24 cellular contexts compared by ENCODE assay signal in the genomic region with DNA sequence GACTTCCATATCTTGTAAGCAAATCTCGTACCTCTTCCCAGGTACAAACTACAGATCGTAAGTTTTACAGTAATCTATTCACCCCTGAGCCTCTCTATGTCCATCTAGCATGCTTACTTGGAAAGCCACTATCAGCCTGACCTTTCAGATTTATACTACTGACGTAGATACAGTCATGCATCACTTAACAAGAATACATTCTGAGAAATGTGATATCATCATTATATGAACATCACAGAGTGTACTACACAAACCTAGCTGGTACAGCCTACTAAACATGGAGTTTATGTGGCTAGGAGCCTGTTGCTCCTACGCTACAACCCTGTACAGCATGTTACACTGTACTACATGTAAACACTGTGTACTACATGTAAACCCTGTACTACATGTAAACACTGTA.
"Had no signal": no experiment of that assay in that cellular context is flagged by ENCODE, and none has a peak within 500 bp of the region (broad histone marks: within the 10 kb centered on the region; RNA-seq: fewer than 3 reads in every experiment).

No MANE protein-coding gene starts in this region.

- DNase-seq: activated CD4-positive, alpha-beta T cell treated with anti-CD3 and anti-CD28 coated beads for 1 hour; activated CD4-positive, alpha-beta T cell treated with anti-CD3 and anti-CD28 coated beads, Interleukin-2, amount 10 ng/mL, durations not matched to agents 7 days and 5 days; activated CD8-positive, alpha-beta T cell treated with anti-CD3 and anti-CD28 coated beads for 36 hours; activated gamma-delta T cell treated with Interleukin-2 at 50 U/mL for 16 hours; activated naive CD4-positive, alpha-beta T cell treated with anti-CD3 and anti-CD28 coated beads, Interleukin-2, amount 50 U/mL, for 16 hours; activated T-cell treated with anti-CD3 and anti-CD28 coated beads, Interleukin-2, amount 50 U/mL, for 4 hours; amniotic stem cell; foreskin melanocyte; left lung; mucosa of descending colon; stimulated activated CD4-positive, alpha-beta T cell treated with anti-CD3 and anti-CD28 coated beads, Interleukin-2, amount 100 ng/mL, for 24 hours; stimulated activated naive B cell treated with anti-CD40 and anti-IgM and Interleukin-4, amounts not matched to agents 10 μg/mL and 1 μg/mL and 100 μg/mL, for 72 hours; transverse colon had no signal

- H3K27me3 ChIP-seq: breast epithelium, esophagus muscularis mucosa, left lung, right atrium auricular region, suprapubic skin, transverse colon had no signal

- H3K9me3 ChIP-seq: breast epithelium, esophagus muscularis mucosa, left lung, mucosa of descending colon, right atrium auricular region, suprapubic skin, transverse colon had no signal

- H3K27ac ChIP-seq: breast epithelium, esophagus muscularis mucosa, left lung, right atrium auricular region, suprapubic skin, transverse colon had no signal

- H3K4me2 ChIP-seq: smooth muscle cell had no signal

- H3K4me1 ChIP-seq: breast epithelium, esophagus muscularis mucosa, left lung, right atrium auricular region, suprapubic skin, transverse colon had no signal

- H3K27ac Mint-ChIP-seq: activated CD4-positive, alpha-beta T cell treated with anti-CD3 and anti-CD28 coated beads, Interleukin-2, amount 10 ng/mL, durations not matched to agents 7 days and 5 days; activated CD8-positive, alpha-beta T cell treated with anti-CD3 and anti-CD28 coated beads for 36 hours; activated T-helper 17 cell treated with anti-CD3 and anti-CD28 coated beads, Interleukin-2, amount 50 U/mL, for 72 hours; dendritic cell treated with granulocyte-macrophage colony-stimulating factor and Interleukin-4, amounts not matched to agents 40 ng/mL and 50 ng/mL, for 4 days; natural killer cell treated with Interleukin-12 subunit alpha and Interleukin-12 subunit beta and Interleukin-15 and Interleukin-18, amount 100 ng/mL, for 72 hours; stimulated activated naive B cell treated with anti-CD40 and anti-IgM and Interleukin-4, amounts not matched to agents 10 μg/mL and 1 μg/mL and 100 μg/mL, for 72 hours; WTC11 had no signal

- H3K36me3 Mint-ChIP-seq: natural killer cell treated with Interleukin-12 subunit alpha and Interleukin-12 subunit beta and Interleukin-15 and Interleukin-18, amount 100 ng/mL, for 72 hours; stimulated activated naive B cell treated with anti-CD40 and anti-IgM and Interleukin-4, amounts not matched to agents 10 μg/mL and 1 μg/mL and 100 μg/mL, for 72 hours; WTC11 had no signal

- H3K4me3 ChIP-seq: breast epithelium, esophagus muscularis mucosa, left lung, mucosa of descending colon, right atrium auricular region, smooth muscle cell, suprapubic skin, transverse colon had no signal

- H3K4me1 Mint-ChIP-seq: activated CD4-positive, alpha-beta T cell treated with anti-CD3 and anti-CD28 coated beads, Interleukin-2, amount 10 ng/mL, durations not matched to agents 7 days and 5 days; activated T-helper 17 cell treated with anti-CD3 and anti-CD28 coated beads, Interleukin-2, amount 50 U/mL, for 72 hours; central memory CD8-positive, alpha-beta T cell; stimulated activated naive B cell treated with anti-CD40 and anti-IgM and Interleukin-4, amounts not matched to agents 10 μg/mL and 1 μg/mL and 100 μg/mL, for 72 hours; WTC11 had no signal

- ATAC-seq: activated CD8-positive, alpha-beta T cell treated with anti-CD3 and anti-CD28 coated beads for 36 hours; activated T-cell treated with anti-CD3 and anti-CD28 coated beads, Interleukin-2, amount 50 U/mL, for 4 hours; activated T-helper 17 cell treated with anti-CD3 and anti-CD28 coated beads, Interleukin-2, amount 50 U/mL, for 72 hours; left lung; mucosa of descending colon; natural killer cell treated with Interleukin-12 subunit alpha and Interleukin-12 subunit beta and Interleukin-15 and Interleukin-18, amount 100 ng/mL, for 72 hours; stimulated activated naive B cell treated with anti-CD40 and anti-IgM and Interleukin-4, amounts not matched to agents 10 μg/mL and 1 μg/mL and 100 μg/mL, for 72 hours; WTC11 had no signal

- H3K27me3 Mint-ChIP-seq: activated CD4-positive, alpha-beta T cell treated with anti-CD3 and anti-CD28 coated beads, Interleukin-2, amount 10 ng/mL, durations not matched to agents 7 days and 5 days; activated CD8-positive, alpha-beta T cell treated with anti-CD3 and anti-CD28 coated beads for 36 hours; activated T-helper 17 cell treated with anti-CD3 and anti-CD28 coated beads, Interleukin-2, amount 50 U/mL, for 72 hours; central memory CD8-positive, alpha-beta T cell; dendritic cell treated with granulocyte-macrophage colony-stimulating factor and Interleukin-4, amounts not matched to agents 40 ng/mL and 50 ng/mL, for 4 days; natural killer cell treated with Interleukin-12 subunit alpha and Interleukin-12 subunit beta and Interleukin-15 and Interleukin-18, amount 100 ng/mL, for 72 hours; stimulated activated naive B cell treated with anti-CD40 and anti-IgM and Interleukin-4, amounts not matched to agents 10 μg/mL and 1 μg/mL and 100 μg/mL, for 72 hours had no signal

- FAIRE-seq: islet of Langerhans had no signal

- H3K9me3 Mint-ChIP-seq: activated CD4-positive, alpha-beta T cell treated with anti-CD3 and anti-CD28 coated beads, Interleukin-2, amount 10 ng/mL, durations not matched to agents 7 days and 5 days; activated T-helper 17 cell treated with anti-CD3 and anti-CD28 coated beads, Interleukin-2, amount 50 U/mL, for 72 hours; dendritic cell treated with granulocyte-macrophage colony-stimulating factor and Interleukin-4, amounts not matched to agents 40 ng/mL and 50 ng/mL, for 4 days; WTC11 had no signal

- H3K36me3 ChIP-seq: breast epithelium, esophagus muscularis mucosa, left lung, right atrium auricular region, suprapubic skin, transverse colon had no signal

- H3K4me3 Mint-ChIP-seq: activated CD4-positive, alpha-beta T cell treated with anti-CD3 and anti-CD28 coated beads, Interleukin-2, amount 10 ng/mL, durations not matched to agents 7 days and 5 days; activated CD8-positive, alpha-beta T cell treated with anti-CD3 and anti-CD28 coated beads for 36 hours; activated T-cell treated with anti-CD3 and anti-CD28 coated beads, Interleukin-2, amount 50 U/mL, for 4 hours; activated T-helper 17 cell treated with anti-CD3 and anti-CD28 coated beads, Interleukin-2, amount 50 U/mL, for 72 hours; central memory CD8-positive, alpha-beta T cell; dendritic cell treated with granulocyte-macrophage colony-stimulating factor and Interleukin-4, amounts not matched to agents 40 ng/mL and 50 ng/mL, for 4 days; natural killer cell treated with Interleukin-12 subunit alpha and Interleukin-12 subunit beta and Interleukin-15 and Interleukin-18, amount 100 ng/mL, for 72 hours; stimulated activated naive B cell treated with anti-CD40 and anti-IgM and Interleukin-4, amounts not matched to agents 10 μg/mL and 1 μg/mL and 100 μg/mL, for 72 hours; WTC11 had no signal
